Comparison of ENCODE assay signal across 15 cellular contexts in the genomic region with DNA sequence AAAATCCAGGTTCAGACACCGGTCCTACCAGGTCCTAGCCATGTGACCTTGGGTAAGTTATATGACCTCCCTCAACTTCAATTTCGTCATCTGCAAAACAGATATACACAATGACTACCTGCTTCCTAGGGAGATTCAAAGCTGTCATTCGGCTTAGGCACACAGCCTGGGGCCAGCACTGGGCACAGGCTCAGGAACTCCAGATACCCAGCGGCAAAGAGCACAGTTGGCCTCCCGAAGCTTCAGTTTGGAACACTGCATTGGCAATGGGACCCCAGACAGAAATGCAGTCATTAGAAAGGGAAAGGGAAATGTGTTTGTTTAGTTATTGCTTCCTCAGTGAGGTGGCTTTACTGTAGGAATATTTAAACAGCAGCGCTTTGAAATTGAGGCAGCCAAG. TPM values are rescaled to one million over a fixed set of nuclear protein-coding genes. Genes with fewer than 3 reads are reported as not detected.
DNase-seq lines count a peak whose midpoint lies in the region; ATAC-seq and TF ChIP-seq lines count a peak whose summit lies in the region.
"Had no signal": no experiment of that assay in that cellular context is flagged by ENCODE, and none has a peak within 500 bp of the region (broad histone marks: within the 10 kb centered on the region; RNA-seq: fewer than 3 reads in every experiment).

No MANE protein-coding gene starts in this region.

- 55% methylated on average over 6 of the region's 6 CpGs for WGBS in mammary epithelial cell (ENCODE audit: low coverage, missing lambda C conversion rate)
- 38% methylated on average over 6 of the region's 6 CpGs for WGBS in right lobe of liver (ENCODE audit: insufficient coverage, low coverage, low lambda C conversion rate, missing lambda C conversion rate)
- 75 to 76% methylated on average over 3 to 6 of the region's 6 CpGs for WGBS in transverse colon (ENCODE audit: low coverage in 1 of 2), 2 donors

- TF ChIP-seq CTCF in breast epithelium (IDR thresholded peaks at IDR 0.05) (no peak), mammary epithelial cell (conservative IDR thresholded peaks at IDR 0.05 in 1 of 2, IDR thresholded peaks at IDR 0.05 in 1 of 2; ENCODE audit: extremely low read depth in 1 of 2, insufficient read depth in 1 of 2, low read depth in 1 of 2, low read length in 2 of 2) (no peak), right lobe of liver (IDR thresholded peaks at IDR 0.05) (no peak), transverse colon (IDR thresholded peaks at IDR 0.05) (no peak)

- ATAC-seq in right lobe of liver (peak; percentile 38 to 72 (median 56)), HG02763 (IDR thresholded peaks at IDR 0.05; ENCODE audit: unreplicated experiment) (no peak)

- H3K9ac ChIP-seq in mammary epithelial cell (ENCODE audit: insufficient read depth, low read length), result no peak overlapping the region
- peak overlapping the region; percentile 76 for H3K9ac ChIP-seq in adipocyte (ENCODE audit: low read length)

- no peak overlapping the region for H2AFZ ChIP-seq in mammary epithelial cell (ENCODE audit: low read depth, low read length)

- peak overlapping the region; percentile 91 to 92 for H3K27ac ChIP-seq in breast epithelium
- H3K27ac ChIP-seq in mammary epithelial cell (ENCODE audit: insufficient read depth, low read depth, low read length), result no peak overlapping the region
- peak overlapping the region in 2 of 3 donors; percentile 36 to 64 for H3K27ac ChIP-seq in right lobe of liver
- H3K27ac ChIP-seq in transverse colon, result peak overlapping the region; percentile 81 to 85 (median 83)

- no peak for TF ChIP-seq EP300 in transverse colon (IDR thresholded peaks at IDR 0.05; ENCODE audit: low read depth)

- CTCF ChIA-PET in mammary epithelial cell (lab: Charles Lee; ENCODE audit: low non-redundant PET), result no interaction called here
- CTCF ChIA-PET in HEK293T (lab: Yijun Ruan, JAX), result interaction anchor here (0.7 to 1.7 kb wide), 3 partner anchors 10 to 15 kb away, joined by 3 to 6 read pairs (median 4); no protein-coding TSS in a partner anchor

- peaks cover 13 to 16% of the 10 kb centered on the region in 2 donors for H3K4me1 ChIP-seq in breast epithelium
- H3K4me1 ChIP-seq in mammary epithelial cell (ENCODE audit: insufficient read depth, low read length), result peaks cover 16% of the 10 kb centered on the region
- peaks cover 41% of the 10 kb centered on the region for H3K4me1 ChIP-seq in adipocyte (ENCODE audit: control insufficient read depth, insufficient read depth, low read length)
- H3K4me1 ChIP-seq in right lobe of liver, result peaks cover 3 to 35% (median 16%) of the 10 kb centered on the region in 4 donors
- peaks cover 12 to 43% (median 23%) of the 10 kb centered on the region in 4 donors for H3K4me1 ChIP-seq in transverse colon

- no peak overlapping the region for H3K4me2 ChIP-seq in mammary epithelial cell (ENCODE audit: insufficient read depth, low read depth, low read length)

- H3K36me3 ChIP-seq in breast epithelium, result no peaks in the 10 kb centered on the region
- H3K36me3 ChIP-seq in mammary epithelial cell (ENCODE audit: insufficient read depth, low read length), result peaks cover 5% of the 10 kb centered on the region
- peaks cover 8% of the 10 kb centered on the region for H3K36me3 ChIP-seq in adipocyte (ENCODE audit: control insufficient read depth, insufficient read depth, low read length, severe bottlenecking)
- H3K36me3 ChIP-seq in right lobe of liver, result no peaks in the 10 kb centered on the region
- H3K36me3 ChIP-seq in transverse colon, result no peaks in the 10 kb centered on the region
- H3K36me3 ChIP-seq: tibial nerve had no signal

- H4K20me1 ChIP-seq in mammary epithelial cell (ENCODE audit: insufficient read depth, low read length), result no peaks in the 10 kb centered on the region

- intact Hi-C loops in breast epithelium (cut with DNase I; ENCODE audit: low total_unique reads), result no loop called here
- intact Hi-C loops in mammary epithelial cell (cut with micrococcal nuclease), result loop anchor here (5.0 kb wide), 1 partner anchor 145 kb away; no protein-coding TSS in a partner anchor
- intact Hi-C loops in right lobe of liver (cut with DNase I), result loop anchor here in 1 of 2 donors (10.0 kb wide), 1 partner anchor 133 kb away; a partner anchor contains a TSS
- intact Hi-C loops in transverse colon (cut with DNase I; ENCODE audit: low total_unique reads), result loop anchor here (5.0 to 10.0 kb wide), 2 partner anchors 145 to 213 kb away; a partner anchor contains a TSS

- dilution Hi-C loops in mammary epithelial cell (cut with HindIII; ENCODE audit: low sequenced_read_pairs), result loop anchor here (5.0 kb wide), 1 partner anchor 140 kb away; no protein-coding TSS in a partner anchor

- POLR2A ChIA-PET in HEK293T (lab: Yijun Ruan, JAX), result interaction anchor here (1.0 to 1.1 kb wide), 2 partner anchors 18 to 149 kb away, joined by 3 read pairs; a partner anchor contains a TSS

- H3K4me3 ChIP-seq in breast epithelium (no peak overlapping the region), mammary epithelial cell (replicated peaks in 1 of 3; ENCODE audit: insufficient read depth in 1 of 3, low read depth in 2 of 3, low read length in 3 of 3) (no peak overlapping the region), adipocyte (ENCODE audit: low read length) (no peak overlapping the region), right lobe of liver (no peak overlapping the region), transverse colon (no peak overlapping the region)
- H3K4me3 ChIP-seq: spleen, tibial nerve had no signal

- H3K27me3 ChIP-seq in breast epithelium (no peaks in the 10 kb centered on the region), mammary epithelial cell (ENCODE audit: insufficient read depth, low read length) (no peaks in the 10 kb centered on the region), adipocyte (replicated peaks; ENCODE audit: control insufficient read depth, insufficient read depth, low read length) (no peaks in the 10 kb centered on the region), right lobe of liver (no peaks in the 10 kb centered on the region), transverse colon (no peaks in the 10 kb centered on the region)
- H3K27me3 ChIP-seq: tibial nerve had no signal

- BruUV-seq in mammary epithelial cell (replicated peaks; lab: Mats Ljungman, UMichigan), result no TSS peak

- H3K79me2 ChIP-seq in mammary epithelial cell (ENCODE audit: insufficient read depth, low read length), result no peaks in the 10 kb centered on the region

- in situ Hi-C loops in mammary epithelial cell (cut with MboI; ENCODE audit: low sequenced_read_pairs in 2 of 2), result no loop called here
- in situ Hi-C loops in transverse colon (cut with MboI; ENCODE audit: low pct_ligation_motif_present in 1 of 4, low pct_unique_long_range_greater_than_20kb in 1 of 4, low sequenced_read_pairs in 3 of 4), result no loop called here

- TF ChIP-seq POLR2A in breast epithelium (IDR thresholded peaks at IDR 0.05) (no peak), right lobe of liver (IDR thresholded peaks at IDR 0.05) (peak; percentile 40), transverse colon (IDR thresholded peaks at IDR 0.05) (no peak)

- no peaks in the 10 kb centered on the region for H3K9me3 ChIP-seq in breast epithelium
- H3K9me3 ChIP-seq in mammary epithelial cell (replicated peaks; ENCODE audit: insufficient read depth, low read length), result no peaks in the 10 kb centered on the region
- H3K9me3 ChIP-seq in adipocyte (ENCODE audit: control insufficient read depth, low read length), result no peaks in the 10 kb centered on the region
- no peaks in the 10 kb centered on the region for H3K9me3 ChIP-seq in right lobe of liver
- H3K9me3 ChIP-seq in transverse colon, result no peaks in the 10 kb centered on the region
- H3K9me3 ChIP-seq: spleen, tibial nerve had no signal

- DNase-seq in breast epithelium (ENCODE audit: low spot score in 2 of 2) (peak in 1 of 2 donors; percentile 60), mammary epithelial cell (no peak), adipocyte (ENCODE audit: low read depth) (no peak), right lobe of liver (peak in 1 of 3 donors; percentile 49), transverse colon (no peak), COR-L47 (lab: John Stamatoyannopoulos, UW) (no peak), HEK293T (ENCODE audit: extremely low spot score) (no peak)
- DNase-seq: cortex of kidney, DMS53, foreskin fibroblast, NCI-H2107, spleen had no signal

TF ChIP-seq in HEK293T, 16 proteins besides CTCF, POLR2A, EP300 and RAD21:
- TF ChIP-seq CTBP1 (IDR thresholded peaks at IDR 0.05; ENCODE audit: borderline replicate concordance) (no peak), SP1 (IDR thresholded peaks at IDR 0.05) (no peak), L3MBTL2 (conservative IDR thresholded peaks at IDR 0.05) (no peak)
- TF ChIP-seq, protein P1, sequence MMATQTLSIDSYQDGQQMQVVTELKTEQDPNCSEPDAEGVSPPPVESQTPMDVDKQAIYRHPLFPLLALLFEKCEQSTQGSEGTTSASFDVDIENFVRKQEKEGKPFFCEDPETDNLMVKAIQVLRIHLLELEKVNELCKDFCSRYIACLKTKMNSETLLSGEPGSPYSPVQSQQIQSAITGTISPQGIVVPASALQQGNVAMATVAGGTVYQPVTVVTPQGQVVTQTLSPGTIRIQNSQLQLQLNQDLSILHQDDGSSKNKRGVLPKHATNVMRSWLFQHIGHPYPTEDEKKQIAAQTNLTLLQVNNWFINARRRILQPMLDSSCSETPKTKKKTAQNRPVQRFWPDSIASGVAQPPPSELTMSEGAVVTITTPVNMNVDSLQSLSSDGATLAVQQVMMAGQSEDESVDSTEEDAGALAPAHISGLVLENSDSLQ (IDR thresholded peaks at IDR 0.05), result no peak

RNA-seq across cellular contexts. Expression of a gene that starts 11.4 kb away (rescaled TPM):
- total RNA-seq in breast epithelium (10 to 100 TPM; 11.9 to 43.6 (median 42.4) TPM), mammary epithelial cell (1 to 10 TPM; 2.2 to 3.3 TPM), right lobe of liver (1 to 10 TPM; 2.3 to 5.5 (median 3.3) TPM), transverse colon (100 to 1,000 TPM; 142 to 373 (median 198) TPM)
- polyA plus RNA-seq in mammary epithelial cell, result 2.1 TPM
- not detected for polyA minus RNA-seq in mammary epithelial cell
- polyA plus RNA-seq: neural cell had no signal

RNA-seq across cellular contexts. Expression of a gene that starts 20.0 kb away (rescaled TPM):
- total RNA-seq in breast epithelium (100 to 1,000 TPM; 232 to 256 (median 238) TPM), mammary epithelial cell (100 to 1,000 TPM; 107 to 195 TPM), right lobe of liver (100 to 1,000 TPM in 4 of 6 experiments, 10 to 100 TPM in 2; 70.6 to 199 (median 117) TPM), transverse colon (100 to 1,000 TPM; 229 to 317 (median 258) TPM)
- 87.6 TPM for polyA plus RNA-seq in mammary epithelial cell
- 191 TPM for polyA minus RNA-seq in mammary epithelial cell

RNA-seq across cellular contexts. Expression of a gene that starts 53.5 kb away (rescaled TPM):
- total RNA-seq in breast epithelium, result 100 to 1,000 TPM in 1 of 3 donors, 10 to 100 TPM in 1, 1 to 10 TPM in 1; 1.3 to 175 (median 93.7) TPM
- total RNA-seq in mammary epithelial cell, result 100 to 1,000 TPM; 171 to 202 TPM
- polyA plus RNA-seq in mammary epithelial cell, result 174 TPM
- 383 TPM for polyA minus RNA-seq in mammary epithelial cell
- total RNA-seq in right lobe of liver, result 1 to 10 TPM; 2.1 to 9.5 (median 6.0) TPM
- total RNA-seq in transverse colon, result 100 to 1,000 TPM; 151 to 757 (median 502) TPM
- polyA plus RNA-seq: neural cell had no signal
